ENCODE assay signal across 1 cellular context in the genomic region with DNA sequence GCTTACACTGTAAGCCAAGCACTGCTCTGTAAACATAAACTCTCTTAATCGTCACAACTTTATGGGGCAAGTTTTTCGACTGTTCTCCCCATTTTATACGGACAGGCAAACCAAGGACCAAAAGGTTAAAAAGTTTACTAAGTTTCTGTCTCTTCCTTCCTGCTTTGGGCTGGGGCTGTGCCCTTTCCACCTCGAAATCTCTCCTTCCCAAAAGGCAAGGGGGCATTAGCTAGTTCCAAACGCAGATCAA.
TF ChIP-seq lines count a peak whose summit lies in the region.

No MANE protein-coding gene starts in this region.

TF ChIP-seq in SK-N-SH, 30 proteins besides CTCF, POLR2A, EP300 and RAD21 (continued from another document):
- TF ChIP-seq, protein P1, sequence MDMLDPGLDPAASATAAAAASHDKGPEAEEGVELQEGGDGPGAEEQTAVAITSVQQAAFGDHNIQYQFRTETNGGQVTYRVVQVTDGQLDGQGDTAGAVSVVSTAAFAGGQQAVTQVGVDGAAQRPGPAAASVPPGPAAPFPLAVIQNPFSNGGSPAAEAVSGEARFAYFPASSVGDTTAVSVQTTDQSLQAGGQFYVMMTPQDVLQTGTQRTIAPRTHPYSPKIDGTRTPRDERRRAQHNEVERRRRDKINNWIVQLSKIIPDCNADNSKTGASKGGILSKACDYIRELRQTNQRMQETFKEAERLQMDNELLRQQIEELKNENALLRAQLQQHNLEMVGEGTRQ (IDR thresholded peaks at IDR 0.05; ENCODE audit: borderline replicate concordance, low read depth, low read length), result no peak
- no peak for TF ChIP-seq EZH2phosphoT487 (IDR thresholded peaks at IDR 0.05; ENCODE audit: borderline replicate concordance, low read depth)
- no peak for TF ChIP-seq GABPA (IDR thresholded peaks at IDR 0.05; ENCODE audit: low read depth)
